ENCODE assay signal across 8 cellular contexts in the genomic region with DNA sequence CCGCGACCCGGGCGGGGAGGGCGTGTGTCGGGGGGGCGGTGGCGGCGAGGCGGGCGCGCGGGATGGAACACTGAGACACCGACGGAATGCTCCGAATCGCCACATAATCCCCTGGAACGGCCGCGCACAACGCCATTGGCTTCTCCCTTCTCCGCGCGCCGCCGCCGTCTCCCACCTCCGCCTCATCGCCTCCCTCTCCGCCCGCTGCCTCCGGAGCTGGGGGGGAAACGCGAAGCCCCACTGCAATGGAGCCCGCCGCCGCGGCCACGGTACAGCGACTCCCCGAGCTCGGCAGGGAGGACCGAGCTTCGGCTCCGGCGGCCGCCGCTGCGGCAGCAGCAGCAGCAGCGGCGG. TPM values are rescaled to one million over a fixed set of nuclear protein-coding genes. Genes with fewer than 3 reads are reported as not detected.
DNase-seq lines count a peak whose midpoint lies in the region; ATAC-seq and TF ChIP-seq lines count a peak whose summit lies in the region.

A gene (plus strand): TSS at position 103 of the 354 bp plus-strand sequence. CDS start 143 bp downstream, at position 246.

- peak within 1 kb of the TSS; percentile 96 for H3K27ac ChIP-seq in hepatocyte
- peak within 1 kb of the TSS; percentile 90 to 97 (median 94) for H3K27ac ChIP-seq in spleen

- H3K27me3 Mint-ChIP-seq in activated CD4-positive, alpha-beta T cell treated with anti-CD3 and anti-CD28 coated beads, Interleukin-2, amount 10 ng/mL, durations not matched to agents 24 days and 14 days: peaks cover 28% of the 10 kb centered on the region
- H3K27me3 Mint-ChIP-seq in activated CD4-positive, alpha-beta memory T cell treated with anti-CD3 and anti-CD28 coated beads, Interleukin-2, amount 10 ng/mL, durations not matched to agents 7 days and 5 days: peaks cover 17% of the 10 kb centered on the region

- H3K9me3 Mint-ChIP-seq in activated CD4-positive, alpha-beta T cell treated with anti-CD3 and anti-CD28 coated beads, Interleukin-2, amount 10 ng/mL, durations not matched to agents 24 days and 14 days: no peaks in the 10 kb centered on the region
- no peaks in the 10 kb centered on the region for H3K9me3 Mint-ChIP-seq in activated CD4-positive, alpha-beta memory T cell treated with anti-CD3 and anti-CD28 coated beads, Interleukin-2, amount 10 ng/mL, durations not matched to agents 7 days and 5 days

- no CpG with 5 or more reads among the region's 51 CpGs for WGBS in hepatocyte (ENCODE audit: low lambda C conversion rate, missing lambda C conversion rate)
- WGBS in spleen, 5 donors: 0 to 1% (median 0%) methylated on average over 28 to 51 of the region's 51 CpGs

- peak in 1 of 3 donors; percentile 38 for TF ChIP-seq POLR2A in spleen (IDR thresholded peaks at IDR 0.05)

- H3K4me1 Mint-ChIP-seq in activated CD4-positive, alpha-beta T cell treated with anti-CD3 and anti-CD28 coated beads, Interleukin-2, amount 10 ng/mL, durations not matched to agents 24 days and 14 days: peaks cover 22% of the 10 kb centered on the region
- H3K4me1 Mint-ChIP-seq in activated CD4-positive, alpha-beta memory T cell treated with anti-CD3 and anti-CD28 coated beads, Interleukin-2, amount 10 ng/mL, durations not matched to agents 7 days and 5 days: peaks cover 37% of the 10 kb centered on the region

- intact Hi-C loops in activated CD4-positive, alpha-beta T cell treated with anti-CD3 and anti-CD28 coated beads, Interleukin-2, amount 10 ng/mL, durations not matched to agents 24 days and 14 days (cut with micrococcal nuclease): loop anchor here (1.0 to 5.0 kb wide), 12 partner anchors 52 to 1232 kb away; a partner anchor contains a TSS
- intact Hi-C loops in spleen (cut with DNase I; ENCODE audit: low total_unique reads): loop anchor here (5.0 kb wide), 1 partner anchor 193 kb away; a partner anchor contains a TSS

- no peaks in the 10 kb centered on the region for H3K9me2 ChIP-seq in hepatocyte (replicated peaks; ENCODE audit: insufficient read depth)

- POLR2A ChIA-PET in activated CD4-positive, alpha-beta memory T cell treated with anti-CD3 and anti-CD28 coated beads, Interleukin-2, amount 10 ng/mL, durations not matched to agents 7 days and 5 days (lab: Charles Lee): interaction anchor here (0.6 to 2.4 kb wide), 6 partner anchors 130 to 267 kb away, joined by 3 to 8 read pairs (median 4); a partner anchor contains a TSS

- H2AFZ ChIP-seq in hepatocyte: peak within 1 kb of the TSS; percentile 68

- H3K9me3 ChIP-seq in hepatocyte (ENCODE audit: low read depth) (no peaks in the 10 kb centered on the region), spleen (no peaks in the 10 kb centered on the region)

- H3K4me3 Mint-ChIP-seq in activated CD4-positive, alpha-beta T cell treated with anti-CD3 and anti-CD28 coated beads, Interleukin-2, amount 10 ng/mL, durations not matched to agents 24 days and 14 days: peak within 1 kb of the TSS; percentile 87
- H3K4me3 Mint-ChIP-seq in activated CD4-positive, alpha-beta memory T cell treated with anti-CD3 and anti-CD28 coated beads, Interleukin-2, amount 10 ng/mL, durations not matched to agents 7 days and 5 days: peak within 1 kb of the TSS; percentile 86

- peaks cover 34% of the 10 kb centered on the region for H3K79me2 ChIP-seq in hepatocyte

- peak within 1 kb of the TSS; percentile 86 for H3K27ac Mint-ChIP-seq in activated CD4-positive, alpha-beta T cell treated with anti-CD3 and anti-CD28 coated beads, Interleukin-2, amount 10 ng/mL, durations not matched to agents 24 days and 14 days
- H3K27ac Mint-ChIP-seq in activated CD4-positive, alpha-beta memory T cell treated with anti-CD3 and anti-CD28 coated beads, Interleukin-2, amount 10 ng/mL, durations not matched to agents 7 days and 5 days: peak within 1 kb of the TSS; percentile 80

- TF ChIP-seq CTCF in hepatocyte (IDR thresholded peaks at IDR 0.05; ENCODE audit: poor library complexity) (no peak), spleen (IDR thresholded peaks at IDR 0.05 in 8 of 11, conservative IDR thresholded peaks at IDR 0.05 in 3 of 11) (no peak)

- no peaks in the 10 kb centered on the region for H3K27me3 ChIP-seq in hepatocyte
- H3K27me3 ChIP-seq in spleen (replicated peaks in 1 of 7): peaks cover 0 to 18% (median 4%) of the 10 kb centered on the region in 7 donors

- H3K36me3 Mint-ChIP-seq in activated CD4-positive, alpha-beta T cell treated with anti-CD3 and anti-CD28 coated beads, Interleukin-2, amount 10 ng/mL, durations not matched to agents 24 days and 14 days (ENCODE audit: low read depth): peaks cover 2% of the 10 kb centered on the region
- H3K36me3 Mint-ChIP-seq in activated CD4-positive, alpha-beta memory T cell treated with anti-CD3 and anti-CD28 coated beads, Interleukin-2, amount 10 ng/mL, durations not matched to agents 7 days and 5 days (ENCODE audit: low read depth): peaks cover 4% of the 10 kb centered on the region

- H3K4me2 ChIP-seq in hepatocyte: peak within 1 kb of the TSS; percentile 78

- no peak for DNase-seq in activated CD4-positive, alpha-beta T cell treated with anti-CD3 and anti-CD28 coated beads, Interleukin-2, amount 10 ng/mL, durations not matched to agents 24 days and 14 days
- DNase-seq in activated CD4-positive, alpha-beta T cell treated with anti-CD3 and anti-CD28 coated beads for 1 hour: no peak
- no peak for DNase-seq in activated CD4-positive, alpha-beta memory T cell treated with anti-CD3 and anti-CD28 coated beads, Interleukin-2, amount 10 ng/mL, durations not matched to agents 7 days and 5 days
- no peak for DNase-seq in hepatocyte (ENCODE audit: low spot score)
- no peak for DNase-seq in spleen
- no peak for DNase-seq in NCI-H1092 (lab: John Stamatoyannopoulos, UW)
- no peak for DNase-seq in NCI-H774 (lab: John Stamatoyannopoulos, UW)

- H3K36me3 ChIP-seq in hepatocyte (replicated peaks; ENCODE audit: insufficient read depth, low read depth) (no peaks in the 10 kb centered on the region), spleen (no peaks in the 10 kb centered on the region)

- H3K4me1 ChIP-seq in hepatocyte (ENCODE audit: insufficient read depth): no peaks in the 10 kb centered on the region
- peaks cover 14 to 47% (median 35%) of the 10 kb centered on the region in 6 donors for H3K4me1 ChIP-seq in spleen

- CTCF ChIA-PET in activated CD4-positive, alpha-beta memory T cell treated with anti-CD3 and anti-CD28 coated beads, Interleukin-2, amount 10 ng/mL, durations not matched to agents 7 days and 5 days (lab: Charles Lee): interaction anchor here (0.6 to 5.5 kb wide), 26 partner anchors 8 to 724 kb away, joined by 3 to 55 read pairs (median 4); no protein-coding TSS in a partner anchor

- peaks cover 12% of the 10 kb centered on the region for H4K20me1 ChIP-seq in hepatocyte (ENCODE audit: insufficient read depth, poor library complexity, severe bottlenecking)

- peak; percentile 31 for ATAC-seq in HG02973 (IDR thresholded peaks at IDR 0.05; ENCODE audit: unreplicated experiment)

- H3K4me3 ChIP-seq in hepatocyte (peak within 1 kb of the TSS; percentile 59), spleen (peak within 1 kb of the TSS; percentile 65 to 86 (median 76))

RNA-seq across cellular contexts. Expression of the gene that starts here (rescaled TPM):
- 12.3 and 14.3 TPM in 2 replicates for total RNA-seq in activated CD4-positive, alpha-beta T cell treated with anti-CD3 and anti-CD28 coated beads, Interleukin-2, amount 10 ng/mL, durations not matched to agents 24 days and 14 days
- total RNA-seq in activated CD4-positive, alpha-beta memory T cell treated with anti-CD3 and anti-CD28 coated beads, Interleukin-2, amount 10 ng/mL, durations not matched to agents 7 days and 5 days: 1 to 10 TPM; 8.1 to 8.9 TPM
- total RNA-seq in hepatocyte: 12.6 and 14.3 TPM in 2 replicates
- 7.3 and 7.4 TPM in 2 replicates for polyA plus RNA-seq in hepatocyte
- total RNA-seq in spleen: 10 to 100 TPM in 1 of 7 donors, 1 to 10 TPM in 6; 3.8 to 10.6 (median 7.7) TPM
- 1 to 10 TPM; 1.2 to 1.4 (median 1.2) TPM for polyA plus RNA-seq in spleen
